ENCODE assay signal across 9 cellular contexts in genomic region chr17:50096092-50096491, GRCh38. TPM values are rescaled to one million over a fixed set of nuclear protein-coding genes. Genes with fewer than 3 reads are reported as not detected.
DNase-seq lines count a peak whose midpoint lies in the region; FAIRE-seq and TF ChIP-seq lines count a peak whose summit lies in the region.
"Had no signal": no experiment of that assay in that cellular context is flagged by ENCODE, and none has a peak within 500 bp of the region (broad histone marks: within the 10 kb centered on the region; RNA-seq: fewer than 3 reads in every experiment).

No MANE protein-coding gene starts in this region.

- H4K20me1 ChIP-seq in OCI-LY3 (ENCODE audit: insufficient read depth, low read length) (no peaks in the 10 kb centered on the region), endothelial cell of umbilical vein (replicated peaks; ENCODE audit: control insufficient read depth, extremely low read depth, insufficient read depth, low read length) (no peaks in the 10 kb centered on the region)

- H3K4me2 ChIP-seq in OCI-LY3 (ENCODE audit: low read length) (peak overlapping the region; percentile 98), endothelial cell of umbilical vein (ENCODE audit: insufficient read depth, low read length) (peak overlapping the region; percentile 70)

- H3K4me3 ChIP-seq in AG09309 (ENCODE audit: control insufficient read depth, low read depth, low read length) (peak overlapping the region; percentile 80), OCI-LY3 (ENCODE audit: low read length) (peak overlapping the region; percentile 84), endothelial cell of umbilical vein (replicated peaks in 1 of 3; ENCODE audit: insufficient read depth in 1 of 3, low read depth in 1 of 3, low read length in 3 of 3) (peak overlapping the region in 1 of 3 experiments; percentile 85)

- TF ChIP-seq CTCF in AG09309 (IDR thresholded peaks at IDR 0.05; ENCODE audit: control insufficient read depth, insufficient read depth, low read depth, low read length, missing control alignments) = no peak
- no peak for TF ChIP-seq CTCF in OCI-LY3 (IDR thresholded peaks at IDR 0.05; ENCODE audit: low read depth, low read length)
- no peak for TF ChIP-seq CTCF in endothelial cell of umbilical vein (IDR thresholded peaks at IDR 0.05; ENCODE audit: extremely low read depth in 1 of 2, insufficient read depth in 1 of 2, low read depth in 1 of 2, low read length in 2 of 2)
- no peak for TF ChIP-seq CTCF in nephron progenitor cell (IDR thresholded peaks at IDR 0.05)

- peak overlapping the region; percentile 99 for H3K4me3 Mint-ChIP-seq in nephron progenitor cell

- H3K79me2 ChIP-seq in OCI-LY3 (ENCODE audit: low read length) = peaks cover 8% of the 10 kb centered on the region; the same call in 1 of the 2 replicates
- H3K79me2 ChIP-seq in endothelial cell of umbilical vein (ENCODE audit: control insufficient read depth, insufficient read depth, low read length) = no peaks in the 10 kb centered on the region

- CTCF ChIA-PET in endothelial cell of umbilical vein (lab: Charles Lee) = no interaction called here

- H3K27ac ChIP-seq in OCI-LY3 (ENCODE audit: low read length) (no peak overlapping the region), endothelial cell of umbilical vein (ENCODE audit: insufficient read depth, low read depth, low read length) (no peak overlapping the region)
- H3K27ac ChIP-seq: epithelial cell of prostate had no signal

- peaks cover 17% of the 10 kb centered on the region for H3K27me3 Mint-ChIP-seq in nephron progenitor cell (ENCODE audit: low read depth, poor library complexity)

- intact Hi-C loops in endothelial cell of umbilical vein (cut with micrococcal nuclease) = no loop called here

- POLR2A ChIA-PET in endothelial cell of umbilical vein (lab: Charles Lee) = no interaction called here

- peaks cover 20% of the 10 kb centered on the region for H3K4me1 ChIP-seq in OCI-LY3 (ENCODE audit: low read length)
- H3K4me1 ChIP-seq in endothelial cell of umbilical vein (ENCODE audit: control insufficient read depth, extremely low read depth, insufficient read depth, low read length) = peaks cover 10% of the 10 kb centered on the region

- BruUV-seq in endothelial cell of umbilical vein (replicated peaks; lab: Mats Ljungman, UMichigan) = no TSS peak

- H2AFZ ChIP-seq in OCI-LY3 (ENCODE audit: low read depth, low read length) = no peak overlapping the region
- H2AFZ ChIP-seq in endothelial cell of umbilical vein (ENCODE audit: low read depth, low read length) = no peak overlapping the region

- no peak overlapping the region for H3K27ac Mint-ChIP-seq in nephron progenitor cell

- TF ChIP-seq POLR2A in endothelial cell of umbilical vein (IDR thresholded peaks at IDR 0.05; ENCODE audit: low read depth, low read length) = no peak

- peaks cover 72% of the 10 kb centered on the region for H3K4me1 Mint-ChIP-seq in nephron progenitor cell

- H3K27me3 ChIP-seq in OCI-LY3 (ENCODE audit: low read depth, low read length) = no peaks in the 10 kb centered on the region
- no peaks in the 10 kb centered on the region for H3K27me3 ChIP-seq in endothelial cell of umbilical vein (ENCODE audit: control insufficient read depth in 2 of 2, insufficient read depth in 2 of 2, low read length in 2 of 2)

- no peaks in the 10 kb centered on the region for H3K9me3 Mint-ChIP-seq in nephron progenitor cell

- no peaks in the 10 kb centered on the region for H3K9me3 ChIP-seq in OCI-LY3 (ENCODE audit: insufficient read depth, low read length)
- no peaks in the 10 kb centered on the region for H3K9me3 ChIP-seq in endothelial cell of umbilical vein (replicated peaks; ENCODE audit: control insufficient read depth, insufficient read depth, low read length)

- peaks cover 9% of the 10 kb centered on the region for H3K36me3 Mint-ChIP-seq in nephron progenitor cell (ENCODE audit: low read depth)

- FAIRE-seq in endothelial cell of umbilical vein (lab: Jason Lieb, UNC) = no peak

- DNase-seq in AG09309 (ENCODE audit: low read depth) = no peak
- no peak for DNase-seq in endothelial cell of umbilical vein (ENCODE audit: low read depth, low spot score)
- no peak for DNase-seq in nephron progenitor cell
- no peak for DNase-seq in RKO (ENCODE audit: low spot score)
- no peak for DNase-seq in HT-29 (ENCODE audit: low spot score)
- no peak for DNase-seq in germinal center (ENCODE audit: low spot score)
- DNase-seq in ureter (ENCODE audit: low spot score) = no peak

- H3K36me3 ChIP-seq in OCI-LY3 (replicated peaks; ENCODE audit: low read depth, low read length) (no peaks in the 10 kb centered on the region), endothelial cell of umbilical vein (ENCODE audit: control insufficient read depth in 2 of 2, extremely low read depth in 1 of 2, insufficient read depth in 2 of 2, low read length in 2 of 2) (peaks cover 0 to 5% of the 10 kb centered on the region in 2 experiments)

- dilution Hi-C loops in endothelial cell of umbilical vein (cut with MboI; ENCODE audit: extremely low pct_ligation_motif_present, low sequenced_read_pairs) = no loop called here

- H3K9ac ChIP-seq in OCI-LY3 (ENCODE audit: low read length) (peak overlapping the region; percentile 81), endothelial cell of umbilical vein (replicated peaks; ENCODE audit: extremely low read depth, insufficient read depth, low read length) (no peak overlapping the region)

- H3K9me1 ChIP-seq in endothelial cell of umbilical vein (replicated peaks; ENCODE audit: control insufficient read depth, extremely low read depth, insufficient read depth, low read length) = no peaks in the 10 kb centered on the region

TF ChIP-seq in endothelial cell of umbilical vein, 7 proteins besides CTCF, POLR2A, EP300 and RAD21:
- TF ChIP-seq MYC (IDR thresholded peaks at IDR 0.05; ENCODE audit: low read depth, low read length) = no peak
- no peak for TF ChIP-seq GATA2 (IDR thresholded peaks at IDR 0.05; ENCODE audit: insufficient read depth, insufficient read length, low read depth, low read length)
- no peak for TF ChIP-seq MAX (IDR thresholded peaks at IDR 0.05; ENCODE audit: insufficient read depth, insufficient read length)
- no peak for TF ChIP-seq JUN (IDR thresholded peaks at IDR 0.05; ENCODE audit: borderline replicate concordance, insufficient read depth, insufficient read length, low read depth)
- no peak for TF ChIP-seq EZH2 (IDR thresholded peaks at IDR 0.05; ENCODE audit: borderline replicate concordance, low read depth, low read length, severe bottlenecking)
- no peak for TF ChIP-seq FOS (IDR thresholded peaks at IDR 0.05; ENCODE audit: borderline replicate concordance, insufficient read depth, low read length)
- TF ChIP-seq POLR2AphosphoS5 (IDR thresholded peaks at IDR 0.05; ENCODE audit: insufficient read depth, low read depth, low read length) = no peak
TF ChIP-seq in endothelial cell of umbilical vein: peak in this region for 0.

RNA-seq across cellular contexts. Expression of gene PDK2, which starts 0.9 kb away (rescaled TPM):
- total RNA-seq in endothelial cell of umbilical vein (17.4 and 21.3 TPM in 2 replicates), ureter (25.7 TPM)
- 114 and 142 TPM in 2 replicates for polyA plus RNA-seq in endothelial cell of umbilical vein
- 55.0 and 58.8 TPM in 2 replicates for polyA plus RNA-seq in endothelial cell of umbilical vein (2011; cell fraction: cytosol; rRNA removed)
- polyA plus RNA-seq in endothelial cell of umbilical vein (2011; cell fraction: nucleus; rRNA removed) = 35.9 and 46.0 TPM in 2 replicates
- 18.9 and 24.0 TPM in 2 replicates for polyA plus RNA-seq in endothelial cell of umbilical vein (2012)
- 45.9 and 79.9 TPM in 2 replicates for polyA minus RNA-seq in endothelial cell of umbilical vein
- 43.0 TPM for polyA minus RNA-seq in endothelial cell of umbilical vein (2011; cell fraction: cytosol; rRNA and poly(A)+ RNA removed)
- polyA minus RNA-seq in endothelial cell of umbilical vein (2011; cell fraction: nucleus; rRNA and poly(A)+ RNA removed) = 26.8 and 33.9 TPM in 2 replicates
- total RNA-seq in HT-29 (2014; rRNA removed; shearing (Covaris generic)) = 31.3 and 31.9 TPM in 2 replicates

RNA-seq across cellular contexts. Expression of gene SAMD14, which starts 33.9 kb away (rescaled TPM):
- total RNA-seq in endothelial cell of umbilical vein (15.6 and 16.1 TPM in 2 replicates), ureter (5.5 TPM)
- polyA plus RNA-seq in endothelial cell of umbilical vein = 6.8 and 9.6 TPM in 2 replicates
- polyA plus RNA-seq in endothelial cell of umbilical vein (2011; cell fraction: cytosol; rRNA removed) = 3.5 and 5.3 TPM in 2 replicates
- 18.2 and 24.4 TPM in 2 replicates for polyA plus RNA-seq in endothelial cell of umbilical vein (2011; cell fraction: nucleus; rRNA removed)
- polyA plus RNA-seq in endothelial cell of umbilical vein (2012) = 6.7 and 12.8 TPM in 2 replicates
- polyA minus RNA-seq in endothelial cell of umbilical vein = 5.2 and 7.0 TPM in 2 replicates
- polyA minus RNA-seq in endothelial cell of umbilical vein (2011; cell fraction: cytosol; rRNA and poly(A)+ RNA removed) = not detected
- polyA minus RNA-seq in endothelial cell of umbilical vein (2011; cell fraction: nucleus; rRNA and poly(A)+ RNA removed) = 5.3 and 9.3 TPM in 2 replicates
- total RNA-seq in HT-29 (2014; rRNA removed; shearing (Covaris generic)) = 1.9 and 3.4 TPM in 2 replicates

RNA-seq across cellular contexts. Expression of gene ITGA3, which starts 40.2 kb away (rescaled TPM):
- total RNA-seq in endothelial cell of umbilical vein = 93.8 and 112 TPM in 2 replicates
- 92.7 and 129 TPM in 2 replicates for polyA plus RNA-seq in endothelial cell of umbilical vein
- polyA plus RNA-seq in endothelial cell of umbilical vein (2011; cell fraction: cytosol; rRNA removed) = 83.9 and 91.8 TPM in 2 replicates
- 131 and 165 TPM in 2 replicates for polyA plus RNA-seq in endothelial cell of umbilical vein (2011; cell fraction: nucleus; rRNA removed)
- polyA plus RNA-seq in endothelial cell of umbilical vein (2012) = 77.6 and 100.0 TPM in 2 replicates
- polyA minus RNA-seq in endothelial cell of umbilical vein = 107 and 162 TPM in 2 replicates
- 66.8 TPM for polyA minus RNA-seq in endothelial cell of umbilical vein (2011; cell fraction: cytosol; rRNA and poly(A)+ RNA removed)
- 70.1 and 85.5 TPM in 2 replicates for polyA minus RNA-seq in endothelial cell of umbilical vein (2011; cell fraction: nucleus; rRNA and poly(A)+ RNA removed)
- total RNA-seq in HT-29 (2014; rRNA removed; shearing (Covaris generic)) = 218 and 237 TPM in 2 replicates
- total RNA-seq in ureter = 211 TPM

RNA-seq across cellular contexts. Expression of gene PPP1R9B, which starts 54.4 kb away (rescaled TPM):
- 58.3 and 60.2 TPM in 2 replicates for total RNA-seq in endothelial cell of umbilical vein
- 17.7 and 20.1 TPM in 2 replicates for polyA plus RNA-seq in endothelial cell of umbilical vein
- polyA plus RNA-seq in endothelial cell of umbilical vein (2011; cell fraction: cytosol; rRNA removed) = 16.0 and 16.9 TPM in 2 replicates
- 34.5 and 47.2 TPM in 2 replicates for polyA plus RNA-seq in endothelial cell of umbilical vein (2011; cell fraction: nucleus; rRNA removed)
- polyA plus RNA-seq in endothelial cell of umbilical vein (2012) = 29.3 and 35.0 TPM in 2 replicates
- polyA minus RNA-seq in endothelial cell of umbilical vein = 19.7 and 28.9 TPM in 2 replicates
- 23.5 TPM for polyA minus RNA-seq in endothelial cell of umbilical vein (2011; cell fraction: cytosol; rRNA and poly(A)+ RNA removed)
- 7.6 and 14.2 TPM in 2 replicates for polyA minus RNA-seq in endothelial cell of umbilical vein (2011; cell fraction: nucleus; rRNA and poly(A)+ RNA removed)
- total RNA-seq in HT-29 (2014; rRNA removed; shearing (Covaris generic)) = 38.7 and 54.6 TPM in 2 replicates
- 38.4 TPM for total RNA-seq in ureter
